In genomic region chr16:50627419-50627818, GRCh38 we compare ENCODE assay signal across 8 cellular contexts. TPM values are rescaled to one million over a fixed set of nuclear protein-coding genes. Genes with fewer than 3 reads are reported as not detected.
DNase-seq lines count a peak whose midpoint lies in the region; ATAC-seq and TF ChIP-seq lines count a peak whose summit lies in the region.

No MANE protein-coding gene starts in this region.

- DNase-seq in A673 (ENCODE audit: low spot score) (peak; percentile 7), HFFc6 (peak; percentile 9), fibroblast of the aortic adventitia (ENCODE audit: low read depth) (peak; percentile 70), HK-2 (ENCODE audit: unreplicated experiment) (no peak), H4 (ENCODE audit: low spot score) (no peak)
- peak; percentile 75 for DNase-seq in activated CD8-positive, alpha-beta T cell treated with anti-CD3 and anti-CD28 coated beads for 36 hours

- POLR2A ChIA-PET in A673 (lab: Charles Lee; ENCODE audit: low non-redundant PET) = no interaction called here
- POLR2A ChIA-PET in activated CD8-positive, alpha-beta T cell treated with anti-CD3 and anti-CD28 coated beads for 36 hours (lab: Charles Lee) = no interaction called here

- H3K9ac ChIP-seq in skeletal muscle tissue (ENCODE audit: low read depth in 1 of 3, low read length in 3 of 3) = peak overlapping the region in 2 of 3 donors; percentile 9 to 10

- no peaks in the 10 kb centered on the region for H3K27me3 ChIP-seq in A673 (replicated peaks; ENCODE audit: insufficient read depth, low read depth, low read length, poor library complexity)
- no peaks in the 10 kb centered on the region for H3K27me3 ChIP-seq in skeletal muscle tissue (ENCODE audit: control insufficient read depth in 3 of 3, insufficient read depth in 3 of 3, low read length in 3 of 3)

- H3K4me1 ChIP-seq in A673 (ENCODE audit: insufficient read depth, low read length, poor library complexity, severe bottlenecking) (no peaks in the 10 kb centered on the region), skeletal muscle tissue (ENCODE audit: control insufficient read depth in 3 of 3, insufficient read depth in 3 of 3, low read length in 3 of 3) (peaks cover 10 to 13% (median 13%) of the 10 kb centered on the region in 3 donors)

- intact Hi-C loops in A673 (cut with micrococcal nuclease; ENCODE audit: unreplicated experiment) = no loop called here
- intact Hi-C loops in activated CD8-positive, alpha-beta T cell treated with anti-CD3 and anti-CD28 coated beads for 36 hours (cut with micrococcal nuclease) = no loop called here

- ATAC-seq in activated CD8-positive, alpha-beta T cell treated with anti-CD3 and anti-CD28 coated beads for 36 hours = peak; percentile 84
- ATAC-seq in HG03521 (IDR thresholded peaks at IDR 0.05; ENCODE audit: unreplicated experiment) = no peak

- TF ChIP-seq CTCF in A673 (conservative IDR thresholded peaks at IDR 0.05; ENCODE audit: low read depth, low read length) (0 out of 2 replicates have a peak, but pooled peaks have one; percentile 10), HFFc6 (IDR thresholded peaks at IDR 0.05) (peak; percentile 49; the same call in 1 of the 2 replicates), fibroblast of the aortic adventitia (IDR thresholded peaks at IDR 0.05; ENCODE audit: insufficient read depth, low read length) (peak; percentile 56)
- peak; percentile 32 for TF ChIP-seq CTCF in activated CD8-positive, alpha-beta T cell treated with anti-CD3 and anti-CD28 coated beads for 36 hours (IDR thresholded peaks at IDR 0.05)

- H3K27ac ChIP-seq in A673 (ENCODE audit: low read depth, low read length, poor library complexity, severe bottlenecking) (no peak overlapping the region), skeletal muscle tissue (ENCODE audit: low read depth, low read length) (peak overlapping the region; percentile 32)

- CTCF ChIA-PET in A673 (lab: Charles Lee) = no interaction called here
- CTCF ChIA-PET in activated CD8-positive, alpha-beta T cell treated with anti-CD3 and anti-CD28 coated beads for 36 hours (lab: Charles Lee) = interaction anchor here (0.8 to 5.1 kb wide), 9 partner anchors 11 to 209 kb away, joined by 3 to 28 read pairs (median 3); no protein-coding TSS in a partner anchor

- H3K4me3 Mint-ChIP-seq in HFFc6 = no peak overlapping the region
- no peak overlapping the region for H3K4me3 Mint-ChIP-seq in activated CD8-positive, alpha-beta T cell treated with anti-CD3 and anti-CD28 coated beads for 36 hours

- H3K9me3 Mint-ChIP-seq in HFFc6 = no peaks in the 10 kb centered on the region
- H3K9me3 Mint-ChIP-seq in activated CD8-positive, alpha-beta T cell treated with anti-CD3 and anti-CD28 coated beads for 36 hours = no peaks in the 10 kb centered on the region

- BruUV-seq in A673 (replicated peaks; lab: Mats Ljungman, UMichigan) = no TSS peak

- no peaks in the 10 kb centered on the region for H3K9me3 ChIP-seq in A673 (ENCODE audit: low read depth, low read length, poor library complexity, severe bottlenecking)
- H3K9me3 ChIP-seq in skeletal muscle tissue (ENCODE audit: control insufficient read depth in 3 of 3, low read length in 3 of 3) = no peaks in the 10 kb centered on the region

- peaks cover 6% of the 10 kb centered on the region; the same call in 1 of the 2 replicates for H3K4me1 Mint-ChIP-seq in HFFc6 (ENCODE audit: low read depth)
- peaks cover 29% of the 10 kb centered on the region for H3K4me1 Mint-ChIP-seq in activated CD8-positive, alpha-beta T cell treated with anti-CD3 and anti-CD28 coated beads for 36 hours (ENCODE audit: low read depth)

- H3K36me3 Mint-ChIP-seq in HFFc6 (ENCODE audit: low read depth) = no peaks in the 10 kb centered on the region
- H3K36me3 Mint-ChIP-seq in activated CD8-positive, alpha-beta T cell treated with anti-CD3 and anti-CD28 coated beads for 36 hours (ENCODE audit: low read depth) = no peaks in the 10 kb centered on the region

- no peaks in the 10 kb centered on the region for H3K36me3 ChIP-seq in A673 (ENCODE audit: insufficient read depth, low read length, poor library complexity, severe bottlenecking)
- H3K36me3 ChIP-seq in skeletal muscle tissue (ENCODE audit: control insufficient read depth in 3 of 3, insufficient read depth in 3 of 3, low read length in 3 of 3) = no peaks in the 10 kb centered on the region

- H3K4me3 ChIP-seq in A673 (ENCODE audit: low read depth, low read length, poor library complexity, severe bottlenecking) (no peak overlapping the region), fibroblast of the aortic adventitia (ENCODE audit: low read depth, low read length) (no peak overlapping the region), skeletal muscle tissue (ENCODE audit: low read length in 3 of 3) (peak overlapping the region in 2 of 3 donors; percentile 1 to 23)

- peaks cover 43% of the 10 kb centered on the region for H3K27me3 Mint-ChIP-seq in HFFc6 (ENCODE audit: insufficient read depth)
- H3K27me3 Mint-ChIP-seq in activated CD8-positive, alpha-beta T cell treated with anti-CD3 and anti-CD28 coated beads for 36 hours = no peaks in the 10 kb centered on the region

- no peak overlapping the region for H3K27ac Mint-ChIP-seq in HFFc6
- peak overlapping the region; percentile 54 for H3K27ac Mint-ChIP-seq in activated CD8-positive, alpha-beta T cell treated with anti-CD3 and anti-CD28 coated beads for 36 hours

RNA-seq across cellular contexts. Expression of gene SNX20, which starts 53.7 kb away (rescaled TPM):
- total RNA-seq in A673 (2021) (not detected in 2 replicates), fibroblast of the aortic adventitia (ENCODE audit: low replicate concordance) (not detected in 2 replicates), skeletal muscle tissue (1.0 TPM)
- total RNA-seq in HFFc6 (2021; fragmentation: NEBNext Ultra II Directional; extraction: Animal tissue kit (Norgen Biotek cat#: 25700)) = not detected
- 10 to 100 TPM; 24.6 to 25.0 TPM for total RNA-seq in activated CD8-positive, alpha-beta T cell treated with anti-CD3 and anti-CD28 coated beads for 36 hours
- total RNA-seq in H4 (2014; rRNA removed; shearing (Covaris generic)) = not detected in 2 replicates

Comparison
In these comparisons a context has a peak if more than half of its experiments do, and no peak if none do; other contexts are left out.
1. DNase-seq: peak in A673 (single experiment), HFFc6 (single experiment), activated CD8-positive, alpha-beta T cell treated with anti-CD3 and anti-CD28 coated beads for 36 hours (single experiment) and fibroblast of the aortic adventitia (single experiment); none in HK-2 (single experiment) and H4 (single experiment).
2. H3K4me3 ChIP-seq: peak in skeletal muscle tissue (2 of 3); none in A673 (single experiment) and fibroblast of the aortic adventitia (single experiment).
3. RNA of gene SNX20, which starts 53.7 kb away (total RNA-seq): 24.6 to 25.0 TPM in activated CD8-positive, alpha-beta T cell treated with anti-CD3 and anti-CD28 coated beads for 36 hours; 1.0 TPM in skeletal muscle tissue (single experiment), not detected in A673, not detected in HFFc6, not detected in fibroblast of the aortic adventitia and not detected in H4; every median in the first group is over 10 times any median in the second.
4. Peak in every context shown above with its lines, with median percentiles within 50 percentile points of each other: CTCF ChIP-seq.